8 cellular contexts compared by ENCODE assay signal in the genomic region with DNA sequence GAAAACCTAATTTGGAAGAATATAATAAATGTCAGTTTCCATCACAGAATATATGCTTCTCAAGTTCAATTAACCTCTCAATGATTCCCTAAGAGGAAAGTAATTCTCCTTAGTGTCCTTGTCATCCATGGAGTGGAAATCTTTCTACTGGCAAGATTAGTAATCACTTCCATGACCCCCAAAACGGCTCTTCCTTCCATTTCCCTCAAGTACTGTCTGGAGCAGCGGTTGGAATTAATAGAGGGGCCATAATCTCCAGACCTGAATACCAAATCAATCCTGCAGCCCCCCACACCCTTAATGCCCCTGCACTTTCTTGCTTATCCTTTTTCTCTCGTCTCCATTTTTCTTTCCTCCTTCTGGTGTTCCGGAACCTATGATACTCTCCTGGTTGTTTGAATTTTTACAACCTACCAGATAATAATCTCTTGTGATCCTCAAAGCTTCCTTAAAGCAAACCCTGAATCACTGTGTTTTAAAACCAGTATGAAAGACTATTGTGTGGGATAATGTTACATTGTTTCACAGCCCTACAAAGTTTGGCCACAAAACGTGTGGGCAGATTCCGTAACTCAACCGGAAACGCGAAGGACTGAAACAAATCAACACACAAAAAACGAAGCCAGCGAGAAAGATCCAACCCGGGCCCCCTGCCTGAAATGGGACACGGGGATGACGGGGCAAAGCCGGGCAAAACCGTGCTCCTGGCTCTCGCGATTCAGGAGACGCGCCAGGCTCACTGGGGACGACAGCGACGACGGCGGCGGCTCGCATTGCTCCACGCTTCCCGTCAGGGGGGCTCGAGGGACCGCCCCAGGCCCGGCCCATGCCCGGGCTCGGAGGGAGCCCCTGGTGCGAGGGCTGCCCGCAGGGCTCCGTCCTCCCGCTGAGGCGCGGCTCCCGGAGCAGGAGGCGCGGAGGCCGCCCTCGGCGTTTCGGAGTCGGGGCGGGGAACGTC. TPM values are rescaled to one million over a fixed set of nuclear protein-coding genes. Genes with fewer than 3 reads are reported as not detected.
A peak's percentile ranks its signal among the peaks of the same experiment; 100 is the strongest.
DNase-seq lines count a peak whose midpoint lies in the region; ATAC-seq and FAIRE-seq lines count a peak whose summit lies in the region.
"Not testable (repeated sequence)": the region's sequence is repeated elsewhere in the genome, so short reads cannot be mapped to it uniquely, and the experiment has no call there.

No MANE protein-coding gene starts in this region.

- H3K27ac ChIP-seq in iPS-20b (ENCODE audit: low read length): not testable (repeated sequence)

- not testable (repeated sequence) for H3K4me1 ChIP-seq in iPS-20b (ENCODE audit: insufficient read depth, low read length)

- H3K36me3 ChIP-seq in iPS-20b (ENCODE audit: insufficient read depth, low read depth, low read length): not testable (repeated sequence)

- peak; percentile 27 for ATAC-seq in GM18499 (IDR thresholded peaks at IDR 0.05; ENCODE audit: insufficient read depth, unreplicated experiment)
- ATAC-seq in HG02798 (IDR thresholded peaks at IDR 0.05; ENCODE audit: poor library complexity, unreplicated experiment): peak; percentile 57

- DNase-seq in NCI-H1436 (lab: John Stamatoyannopoulos, UW): peak; percentile 32
- peak; percentile 14 to 29 for DNase-seq in activated CD4-positive, alpha-beta T cell treated with anti-CD3 and anti-CD28 coated beads for 4 hours
- DNase-seq in central memory CD4-positive, alpha-beta T cell: peak; percentile 26
- peak; percentile 36 for DNase-seq in renal cortical epithelial cell (ENCODE audit: low read depth)
- peak; percentile 69 for DNase-seq in urothelium cell line (ENCODE audit: low spot score)

- not testable (repeated sequence) for H3K9me3 ChIP-seq in iPS-20b (ENCODE audit: insufficient read depth, low read depth, low read length)

- peaks cover 21% of the 10 kb centered on the region; the same call in 1 of the 2 replicates for H3K27me3 ChIP-seq in iPS-20b (ENCODE audit: insufficient read depth, low read length)

- H3K4me3 ChIP-seq in iPS-20b (ENCODE audit: low read length): peak overlapping the region; percentile 68

- FAIRE-seq in urothelium cell line (lab: Jason Lieb, UNC): not testable (repeated sequence)

- H3K9ac ChIP-seq in iPS-20b (ENCODE audit: low read depth, low read length): peak overlapping the region; percentile 69; the same call in 1 of the 2 replicates

RNA-seq across cellular contexts. Expression of a gene that starts 1.0 kb away (rescaled TPM):
- 14.9 and 26.4 TPM in 2 replicates for total RNA-seq in renal cortical epithelial cell

RNA-seq across cellular contexts. Expression of a gene that starts 14.3 kb away (rescaled TPM):
- 66.1 and 68.1 TPM in 2 replicates for total RNA-seq in renal cortical epithelial cell
